ENCODE assay signal across 8 cellular contexts in the genomic region with DNA sequence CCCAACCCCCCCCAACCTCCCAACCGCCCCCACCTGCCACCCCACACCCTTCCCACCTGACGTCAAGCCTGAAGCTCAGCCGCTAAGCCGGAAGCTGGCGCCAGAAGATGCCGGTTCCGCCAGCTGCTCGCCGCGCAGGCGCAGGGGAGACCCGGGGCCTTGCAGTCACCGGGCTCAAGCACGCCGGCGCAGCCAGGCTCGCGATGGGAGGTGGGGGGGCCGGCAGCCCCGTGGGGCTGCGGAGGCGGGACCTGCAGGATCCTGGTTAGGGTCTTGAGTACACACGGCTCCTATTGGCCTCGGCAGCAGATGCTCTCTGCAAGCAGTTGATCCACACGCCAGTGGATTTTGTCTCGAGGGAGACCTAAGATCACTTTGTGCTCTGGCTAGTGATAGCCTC. TPM values are rescaled to one million over a fixed set of nuclear protein-coding genes. Genes with fewer than 3 reads are reported as not detected.
DNase-seq lines count a peak whose midpoint lies in the region; ATAC-seq and TF ChIP-seq lines count a peak whose summit lies in the region.

TSS of gene LIG4 (minus strand) at position 109 of the 400 bp plus-strand sequence. CDS start 4,268 bp downstream, outside the sequence.

- H3K4me3 ChIP-seq in liver (ENCODE audit: low read depth in 1 of 3, low read length in 3 of 3) = peak within 1 kb of the TSS; percentile 9 to 75 (median 61)

- DNase-seq in NCI-H748 (lab: John Stamatoyannopoulos, UW; ENCODE audit: unreplicated experiment) (peak; percentile 98), dermis microvascular lymphatic vessel endothelial cell (ENCODE audit: low read depth in 2 of 2) (peak; percentile 86 to 92)
- DNase-seq in activated CD4-positive, alpha-beta T cell treated with anti-CD3 and anti-CD28 coated beads, Interleukin-2, amount 50 U/mL, for 24 hours (ENCODE audit: low read depth in 1 of 2, low spot score in 1 of 2) = peak; percentile 75 to 87
- peak; percentile 91 for DNase-seq in stimulated activated CD4-positive, alpha-beta T cell treated with anti-CD3 and anti-CD28 coated beads, Interleukin-4, amount 100 ng/mL, for 1 hour

- peak within 1 kb of the TSS; percentile 55 for H3K27ac ChIP-seq in C4-2B
- peak within 1 kb of the TSS; percentile 11 to 50 for H3K27ac ChIP-seq in liver (ENCODE audit: low read depth in 1 of 2, low read length in 2 of 2)

- WGBS in liver = under 1% methylated on average over 26 of the region's 26 CpGs

- peaks cover 0 to 5% (median 5%) of the 10 kb centered on the region in 4 donors for H3K36me3 ChIP-seq in liver (ENCODE audit: control insufficient read depth in 4 of 4, insufficient read depth in 3 of 4, low read depth in 1 of 4, low read length in 3 of 4)

- TF ChIP-seq RAD21 in liver (IDR thresholded peaks at IDR 0.05) = no peak

- TF ChIP-seq CTCF in C4-2B (conservative IDR thresholded peaks at IDR 0.05) (no peak), liver (IDR thresholded peaks at IDR 0.05; ENCODE audit: low read depth, low read length, missing input control) (no peak)

- H3K4me1 ChIP-seq in liver (ENCODE audit: control insufficient read depth in 4 of 4, insufficient read depth in 4 of 4, low read length in 3 of 4) = peaks cover 6 to 41% (median 25%) of the 10 kb centered on the region in 4 donors

- peak; percentile 67 for ATAC-seq in GM19372 (IDR thresholded peaks at IDR 0.05; ENCODE audit: low read depth, unreplicated experiment)
- peak; percentile 60 for ATAC-seq in HG03521 (IDR thresholded peaks at IDR 0.05; ENCODE audit: unreplicated experiment)

- H3K9me3 ChIP-seq in liver (ENCODE audit: control insufficient read depth in 4 of 4, low read length in 3 of 4) = no peaks in the 10 kb centered on the region

- H3K9ac ChIP-seq in liver (ENCODE audit: low read depth in 1 of 2, low read length in 2 of 2) = peak within 1 kb of the TSS; percentile 45 to 57

- no peaks in the 10 kb centered on the region for H3K27me3 ChIP-seq in liver (ENCODE audit: control insufficient read depth in 4 of 4, insufficient read depth in 4 of 4, low read length in 3 of 4)

TF ChIP-seq in liver, 16 proteins besides CTCF, POLR2A, EP300 and RAD21:
- peak in 1 of 2 donors; percentile 80 for TF ChIP-seq GABPA (IDR thresholded peaks at IDR 0.05 in 1 of 2, conservative IDR thresholded peaks at IDR 0.05 in 1 of 2)
- no peak for TF ChIP-seq HNF4A (conservative IDR thresholded peaks at IDR 0.05)
TF ChIP-seq in liver: peak in this region for 1.

RNA-seq across cellular contexts. Expression of gene LIG4, which starts in this region (rescaled TPM):
- total RNA-seq in dermis microvascular lymphatic vessel endothelial cell (6.1 and 7.7 TPM in 2 replicates), liver (1 to 10 TPM; 6.2 to 9.5 TPM)
- polyA plus RNA-seq in liver = 1 to 10 TPM; 4.3 TPM

Comparison
In these comparisons a context has a peak if more than half of its experiments do, and no peak if none do; other contexts are left out.
1. Peak in every context shown above with its lines: DNase-seq, ATAC-seq, H3K4me3 ChIP-seq and H3K27ac ChIP-seq.